13 cellular contexts compared by ENCODE assay signal in genomic region chr7:7867835-7868234, GRCh38.
DNase-seq lines count a peak whose midpoint lies in the region; ATAC-seq and TF ChIP-seq lines count a peak whose summit lies in the region.
"Had no signal": no experiment of that assay in that cellular context is flagged by ENCODE, and none has a peak within 500 bp of the region (broad histone marks: within the 10 kb centered on the region; RNA-seq: fewer than 3 reads in every experiment).

No MANE protein-coding gene starts in this region.

- H4K91ac ChIP-seq in mesenchymal stem cell (ENCODE audit: low read length), result no peak overlapping the region

- H3K4me2 ChIP-seq in mesenchymal stem cell (ENCODE audit: low read length, poor library complexity, severe bottlenecking), result no peak overlapping the region

- no peak overlapping the region for H2AFZ ChIP-seq in mesenchymal stem cell (ENCODE audit: low read depth, low read length)

- H4K8ac ChIP-seq in mesenchymal stem cell (ENCODE audit: low read length), result peak overlapping the region; percentile 20

- TF ChIP-seq POLR2A in Peyer's patch (IDR thresholded peaks at IDR 0.05), result no peak

- H3K18ac ChIP-seq in mesenchymal stem cell (ENCODE audit: low read depth in 1 of 2, low read length in 2 of 2), result no peak overlapping the region

- TF ChIP-seq CTCF in Peyer's patch (IDR thresholded peaks at IDR 0.05), result no peak

- H2BK15ac ChIP-seq in mesenchymal stem cell (ENCODE audit: low read depth, poor library complexity, severe bottlenecking), result no peak overlapping the region

- H3K23ac ChIP-seq in mesenchymal stem cell (ENCODE audit: low read length in 2 of 2), result no peak overlapping the region

- H3K79me1 ChIP-seq in mesenchymal stem cell (replicated peaks; ENCODE audit: low read length, poor library complexity, severe bottlenecking), result peaks cover 8% of the 10 kb centered on the region

- no peak overlapping the region for H3K9ac ChIP-seq in mesenchymal stem cell (ENCODE audit: low read length)

- H3K4me3 ChIP-seq in Peyer's patch (no peak overlapping the region), mesenchymal stem cell (ENCODE audit: insufficient read depth in 1 of 2, low read depth in 1 of 2, low read length in 2 of 2) (no peak overlapping the region)
- H3K4me3 ChIP-seq: breast epithelium, thyroid gland had no signal

- no peaks in the 10 kb centered on the region for H3K4me1 ChIP-seq in Peyer's patch
- H3K4me1 ChIP-seq in mesenchymal stem cell (ENCODE audit: control insufficient read depth, insufficient read depth, low read depth, low read length), result no peaks in the 10 kb centered on the region
- H3K4me1 ChIP-seq: breast epithelium had no signal

- no peaks in the 10 kb centered on the region for H3K27me3 ChIP-seq in Peyer's patch
- no peaks in the 10 kb centered on the region for H3K27me3 ChIP-seq in mesenchymal stem cell (ENCODE audit: control insufficient read depth in 1 of 2, insufficient read depth in 1 of 2, low read length in 2 of 2)
- H3K27me3 ChIP-seq: BE2C, breast epithelium, thyroid gland had no signal

- ATAC-seq in HG02759 (IDR thresholded peaks at IDR 0.05; ENCODE audit: unreplicated experiment) (peak; percentile 33), GM18861 (IDR thresholded peaks at IDR 0.05; ENCODE audit: unreplicated experiment) (no peak)

- H2BK12ac ChIP-seq in mesenchymal stem cell (ENCODE audit: low read length in 2 of 2), result no peak overlapping the region

- DNase-seq in GDM1 (lab: John Stamatoyannopoulos, UW), result peak; percentile 23
- DNase-seq in Peyer's patch, result peak in 2 of 3 donors; percentile 48 to 49
- DNase-seq in mesenchymal stem cell, result no peak
- DNase-seq in midbrain (lab: John Stamatoyannopoulos, UW), result no peak
- no peak for DNase-seq in anterior cingulate cortex (lab: John Stamatoyannopoulos, UW)
- no peak for DNase-seq in activated naive CD4-positive, alpha-beta T cell treated with Interleukin-2 at 50 U/mL for 16 hours
- DNase-seq: activated CD8-positive, alpha-beta memory T cell treated with anti-CD3 and anti-CD28 coated beads, Interleukin-2, amount 50 U/mL, for 4 hours; BE2C; effector CD4-positive, alpha-beta T cell; thyroid gland had no signal

- H3K4ac ChIP-seq in mesenchymal stem cell (ENCODE audit: low read depth in 1 of 2, low read length in 2 of 2), result no peak overlapping the region

- no peaks in the 10 kb centered on the region for H3K9me3 ChIP-seq in Peyer's patch
- H3K9me3 ChIP-seq in mesenchymal stem cell (ENCODE audit: control insufficient read depth, low read length), result no peaks in the 10 kb centered on the region
- H3K9me3 ChIP-seq: BE2C, breast epithelium, thyroid gland had no signal

- no peak overlapping the region for H2BK5ac ChIP-seq in mesenchymal stem cell (ENCODE audit: low read depth, low read length, poor library complexity, severe bottlenecking)

- no peak overlapping the region for H2AK5ac ChIP-seq in mesenchymal stem cell (ENCODE audit: low read length, severe bottlenecking)

- peak overlapping the region in 1 of 4 donors; percentile 13 for H3K27ac ChIP-seq in Peyer's patch
- H3K27ac ChIP-seq in mesenchymal stem cell (ENCODE audit: low read length, poor library complexity, severe bottlenecking), result no peak overlapping the region
- H3K27ac ChIP-seq: breast epithelium, thyroid gland had no signal

- no peak overlapping the region for H2BK120ac ChIP-seq in mesenchymal stem cell (ENCODE audit: low read depth, low read length)

- no peak overlapping the region for H3K14ac ChIP-seq in mesenchymal stem cell (ENCODE audit: low read length in 2 of 2)

- H3K36me3 ChIP-seq in Peyer's patch (no peaks in the 10 kb centered on the region), mesenchymal stem cell (ENCODE audit: control insufficient read depth in 1 of 2, insufficient read depth in 2 of 2, low read depth in 1 of 2, low read length in 2 of 2) (no peaks in the 10 kb centered on the region)
- H3K36me3 ChIP-seq: BE2C, breast epithelium, thyroid gland had no signal

- WGBS in mesenchymal stem cell, result 37% methylated on average over 2 of the region's 4 CpGs

Comparison
In these comparisons a context has a peak if more than half of its experiments do, and no peak if none do; other contexts are left out.
1. DNase-seq: peak in GDM1 (single experiment) and Peyer's patch (2 of 3); none in mesenchymal stem cell (single experiment), midbrain (single experiment), anterior cingulate cortex (0 of 58) and activated naive CD4-positive, alpha-beta T cell treated with Interleukin-2 at 50 U/mL for 16 hours (single experiment).